Comparison of ENCODE assay signal across 8 cellular contexts in genomic region chr19:11434703-11435056, GRCh38. TPM values are rescaled to one million over a fixed set of nuclear protein-coding genes. Genes with fewer than 3 reads are reported as not detected.
A peak's percentile ranks its signal among the peaks of the same experiment; 100 is the strongest.
DNase-seq lines count a peak whose midpoint lies in the region; ATAC-seq and TF ChIP-seq lines count a peak whose summit lies in the region.

No MANE protein-coding gene starts in this region.

- no peak for ATAC-seq in left ventricle myocardium superior

- intact Hi-C loops in left ventricle myocardium inferior (cut with micrococcal nuclease) (no loop called here), left ventricle myocardium superior (cut with micrococcal nuclease) (no loop called here)

- no peaks in the 10 kb centered on the region for H4K20me1 ChIP-seq in OCI-LY1 (ENCODE audit: insufficient read depth, low read length)

- H3K9me2 ChIP-seq in OCI-LY1 (ENCODE audit: low read depth, low read length) = no peaks in the 10 kb centered on the region

- peak overlapping the region; percentile 51; the same call in 1 of the 2 replicates for H3K9ac ChIP-seq in OCI-LY1 (ENCODE audit: low read length)

- no peak for DNase-seq in left ventricle myocardium inferior
- no peak for DNase-seq in left ventricle myocardium superior
- DNase-seq in epithelial cell of proximal tubule (ENCODE audit: low read depth) = no peak
- no peak for DNase-seq in retinal pigment epithelial cell (ENCODE audit: low read depth)
- no peak for DNase-seq in AG08396 (ENCODE audit: low spot score)
- DNase-seq in COR-L47 (lab: John Stamatoyannopoulos, UW) = no peak
- no peak for DNase-seq in HK-2 (ENCODE audit: unreplicated experiment)

- H3K27me3 ChIP-seq in left ventricle myocardium inferior (ENCODE audit: low read depth) = no peaks in the 10 kb centered on the region
- H3K27me3 ChIP-seq in OCI-LY1 (ENCODE audit: insufficient read depth, low read length) = no peaks in the 10 kb centered on the region

- H2AFZ ChIP-seq in OCI-LY1 (ENCODE audit: low read length) = peak overlapping the region; percentile 12; the same call in 1 of the 2 replicates

- H3K36me3 ChIP-seq in left ventricle myocardium inferior = peaks cover 34% of the 10 kb centered on the region
- peaks cover 29% of the 10 kb centered on the region for H3K36me3 ChIP-seq in OCI-LY1 (ENCODE audit: insufficient read depth, low read length)

- H3K9me3 ChIP-seq in left ventricle myocardium inferior (replicated peaks) = no peaks in the 10 kb centered on the region
- no peaks in the 10 kb centered on the region for H3K9me3 ChIP-seq in OCI-LY1 (ENCODE audit: low read length)

- H3K4me3 ChIP-seq in left ventricle myocardium inferior = peak overlapping the region; percentile 85
- peak overlapping the region; percentile 91 for H3K4me3 ChIP-seq in OCI-LY1 (ENCODE audit: low read depth, low read length, poor library complexity, severe bottlenecking)
- H3K4me3 ChIP-seq in epithelial cell of proximal tubule (ENCODE audit: low read depth, low read length) = peak overlapping the region; percentile 64
- H3K4me3 ChIP-seq in retinal pigment epithelial cell (ENCODE audit: low read length) = peak overlapping the region; percentile 53

- H3K79me2 ChIP-seq in OCI-LY1 (ENCODE audit: insufficient read depth, low read length) = no peaks in the 10 kb centered on the region

- no peaks in the 10 kb centered on the region for H3F3A ChIP-seq in OCI-LY1 (ENCODE audit: insufficient read depth, low read length)

- H3K4me1 ChIP-seq in left ventricle myocardium inferior (peaks cover 23% of the 10 kb centered on the region), OCI-LY1 (ENCODE audit: insufficient read depth, low read length, severe bottlenecking) (peaks cover 30% of the 10 kb centered on the region)

- H3K4me2 ChIP-seq in OCI-LY1 (ENCODE audit: low read length) = peak overlapping the region; percentile 89

- no peak for TF ChIP-seq CTCF in left ventricle myocardium inferior (IDR thresholded peaks at IDR 0.05; ENCODE audit: borderline replicate concordance)
- TF ChIP-seq CTCF in OCI-LY1 (IDR thresholded peaks at IDR 0.05; ENCODE audit: low read length) = no peak
- no peak for TF ChIP-seq CTCF in epithelial cell of proximal tubule (conservative IDR thresholded peaks at IDR 0.05; ENCODE audit: low read depth, low read length)
- no peak for TF ChIP-seq CTCF in retinal pigment epithelial cell (conservative IDR thresholded peaks at IDR 0.05; ENCODE audit: low read depth, low read length)

- H3K27ac ChIP-seq in left ventricle myocardium inferior (replicated peaks) (peak overlapping the region; percentile 78), OCI-LY1 (ENCODE audit: low read depth, low read length, poor library complexity, severe bottlenecking) (no peak overlapping the region)

RNA-seq across cellular contexts. Expression of gene ODAD3, which starts 0.2 kb away (rescaled TPM):
- total RNA-seq in left ventricle myocardium inferior = 0.77 TPM
- 0.42 TPM for total RNA-seq in left ventricle myocardium superior
- 0.40 TPM in 1 of 2 replicates, not detected in the other for total RNA-seq in epithelial cell of proximal tubule

RNA-seq across cellular contexts. Expression of gene PRKCSH, which starts 0.8 kb away (rescaled TPM):
- total RNA-seq in left ventricle myocardium inferior (120 TPM), left ventricle myocardium superior (139 TPM), epithelial cell of proximal tubule (184 and 243 TPM in 2 replicates)

RNA-seq across cellular contexts. Expression of gene RGL3, which starts 15.6 kb away (rescaled TPM):
- total RNA-seq in left ventricle myocardium inferior (9.2 TPM), left ventricle myocardium superior (6.4 TPM), epithelial cell of proximal tubule (3.1 and 19.0 TPM in 2 replicates)

RNA-seq across cellular contexts. Expression of gene ELAVL3, which starts 46.2 kb away (rescaled TPM):
- total RNA-seq in left ventricle myocardium inferior (0.66 TPM), left ventricle myocardium superior (0.84 TPM), epithelial cell of proximal tubule (not detected in 2 replicates)

RNA-seq across cellular contexts. Expression of gene EPOR, which starts 50.6 kb away (rescaled TPM):
- total RNA-seq in left ventricle myocardium inferior = 6.0 TPM
- total RNA-seq in left ventricle myocardium superior = 7.6 TPM
- 4.3 and 5.2 TPM in 2 replicates for total RNA-seq in epithelial cell of proximal tubule
